ENCODE assay signal across 20 cellular contexts in genomic region chr2:106960633-106961205, GRCh38.
DNase-seq lines count a peak whose midpoint lies in the region; ATAC-seq and TF ChIP-seq lines count a peak whose summit lies in the region.
"Had no signal": no experiment of that assay in that cellular context is flagged by ENCODE, and none has a peak within 500 bp of the region (broad histone marks: within the 10 kb centered on the region; RNA-seq: fewer than 3 reads in every experiment).

No MANE protein-coding gene starts in this region.

- H3K4me3 ChIP-seq in choroid plexus epithelial cell (ENCODE audit: low read depth, low read length) (no peak overlapping the region), osteoblast (ENCODE audit: insufficient read depth, low read length) (no peak overlapping the region)
- H3K4me3 ChIP-seq: right lobe of liver, SK-N-MC, transverse colon had no signal

- H3K4me2 ChIP-seq in osteoblast (ENCODE audit: insufficient read depth, low read length), result no peak overlapping the region

- DNase-seq in NCI-H2029 (lab: John Stamatoyannopoulos, UW), result peak; percentile 3
- no peak for DNase-seq in NCI-H2029 treated with DMSO at 0.1 percent for 48 hours (lab: John Stamatoyannopoulos, UW)
- DNase-seq in NCI-H748 (lab: John Stamatoyannopoulos, UW; ENCODE audit: unreplicated experiment), result peak; percentile 74
- peak; percentile 66 for DNase-seq in choroid plexus epithelial cell (ENCODE audit: low read depth)
- no peak for DNase-seq in osteoblast (ENCODE audit: insufficient read length, low spot score, missing footprints)
- DNase-seq in GF-D8 (lab: John Stamatoyannopoulos, UW), result no peak
- DNase-seq in hippocampal formation (lab: John Stamatoyannopoulos, UW), result no peak
- DNase-seq: activated CD4-positive, alpha-beta T cell treated with anti-CD3 and anti-CD28 coated beads for 48 hours; activated CD8-positive, alpha-beta memory T cell treated with anti-CD3 and anti-CD28 coated beads, Interleukin-2, amount 50 U/mL, for 48 hours; activated naive CD4-positive, alpha-beta T cell; aorta; GOT3; kidney glomerular epithelial cell; NCI-H187 treated with DMSO at 0.1 percent for 48 hours; right lobe of liver; stimulated activated naive CD4-positive, alpha-beta T cell; transverse colon had no signal

- TF ChIP-seq CTCF in choroid plexus epithelial cell (conservative IDR thresholded peaks at IDR 0.05; ENCODE audit: low read depth, low read length), result no peak
- TF ChIP-seq CTCF in osteoblast (IDR thresholded peaks at IDR 0.05; ENCODE audit: extremely low read depth, low read depth, low read length), result no peak

- no peaks in the 10 kb centered on the region for H3K9me3 ChIP-seq in osteoblast (ENCODE audit: low read depth, low read length)
- H3K9me3 ChIP-seq: right lobe of liver, transverse colon had no signal

- ATAC-seq in GM21423 (IDR thresholded peaks at IDR 0.05; ENCODE audit: unreplicated experiment), result no peak

- H3K79me2 ChIP-seq in osteoblast (ENCODE audit: insufficient read depth, low read length), result no peaks in the 10 kb centered on the region

- peak overlapping the region; percentile 13 for H3K27ac ChIP-seq in osteoblast (ENCODE audit: low read depth, low read length)
- H3K27ac ChIP-seq: C4-2B, right lobe of liver, SK-N-MC, transverse colon had no signal

- peaks cover 29% of the 10 kb centered on the region for H3K4me1 ChIP-seq in osteoblast (ENCODE audit: insufficient read depth, low read length)
- H3K4me1 ChIP-seq: right lobe of liver, transverse colon had no signal

- H3K27me3 ChIP-seq in osteoblast (ENCODE audit: insufficient read depth, low read length), result no peaks in the 10 kb centered on the region
- H3K27me3 ChIP-seq: right lobe of liver, transverse colon had no signal

- H2AFZ ChIP-seq in osteoblast (ENCODE audit: low read length), result no peak overlapping the region

- no peaks in the 10 kb centered on the region for H3K36me3 ChIP-seq in osteoblast (ENCODE audit: insufficient read depth, low read length)
- H3K36me3 ChIP-seq: right lobe of liver, transverse colon had no signal

- H4K20me1 ChIP-seq in osteoblast (ENCODE audit: insufficient read depth, low read length), result no peaks in the 10 kb centered on the region

Comparison
In these comparisons a context has a peak if more than half of its experiments do, and no peak if none do; other contexts are left out.
1. DNase-seq: peak in NCI-H2029 (single experiment), NCI-H748 (single experiment) and choroid plexus epithelial cell (single experiment); none in NCI-H2029 treated with DMSO at 0.1 percent for 48 hours (single experiment), osteoblast (single experiment), GF-D8 (single experiment) and hippocampal formation (0 of 2).